8 cellular contexts compared by ENCODE assay signal in genomic region chr19:34403784-34404108, GRCh38. TPM values are rescaled to one million over a fixed set of nuclear protein-coding genes. Genes with fewer than 3 reads are reported as not detected.
A peak's percentile ranks its signal among the peaks of the same experiment; 100 is the strongest.
DNase-seq lines count a peak whose midpoint lies in the region; ATAC-seq and TF ChIP-seq lines count a peak whose summit lies in the region.

No MANE protein-coding gene starts in this region.

- DNase-seq in endothelial cell (ENCODE audit: low spot score) = no peak
- DNase-seq in psoas muscle = no peak
- DNase-seq in NCI-H2227 treated with DMSO at 0.1 percent for 48 hours (lab: John Stamatoyannopoulos, UW) = no peak
- no peak for DNase-seq in NCI-H748 treated with DMSO at 0.1 percent for 48 hours (lab: John Stamatoyannopoulos, UW)
- DNase-seq in NCI-H748 (lab: John Stamatoyannopoulos, UW; ENCODE audit: unreplicated experiment) = no peak

- peaks cover 7% of the 10 kb centered on the region for H4K20me1 ChIP-seq in KMS-11 (ENCODE audit: insufficient read depth)

- H3K9ac ChIP-seq in KMS-11 = peak overlapping the region; percentile 92

- H3K27me3 ChIP-seq in KMS-11 (ENCODE audit: insufficient read depth, low read depth) = no peaks in the 10 kb centered on the region
- H3K27me3 ChIP-seq in psoas muscle (ENCODE audit: insufficient read depth in 3 of 3, low read length in 2 of 3) = no peaks in the 10 kb centered on the region

- H3K27ac ChIP-seq in KMS-11 (peak overlapping the region; percentile 64; the same call in 1 of the 2 replicates), psoas muscle (peak overlapping the region; percentile 79)

- no peaks in the 10 kb centered on the region for H3K9me3 ChIP-seq in psoas muscle

- intact Hi-C loops in psoas muscle (cut with DNase I) = no loop called here

- H3K36me3 ChIP-seq in KMS-11 (ENCODE audit: insufficient read depth) = peaks cover 9% of the 10 kb centered on the region; the same call in 1 of the 2 replicates
- H3K36me3 ChIP-seq in psoas muscle (ENCODE audit: insufficient read depth in 1 of 2, low read depth in 1 of 2) = peaks cover 0 to 45% of the 10 kb centered on the region in 2 donors

- H2AFZ ChIP-seq in KMS-11 (ENCODE audit: low read depth) = peak overlapping the region; percentile 94

- H3K79me2 ChIP-seq in KMS-11 (ENCODE audit: insufficient read depth, low read depth) = peaks cover 40% of the 10 kb centered on the region; the same call in 1 of the 2 replicates

- H3K27me3 Mint-ChIP-seq in endothelial cell (ENCODE audit: unreplicated experiment) = no peaks in the 10 kb centered on the region

- H3K9me3 Mint-ChIP-seq in endothelial cell (ENCODE audit: unreplicated experiment) = no peaks in the 10 kb centered on the region

- H3K36me3 Mint-ChIP-seq in endothelial cell (ENCODE audit: low read depth, unreplicated experiment) = peaks cover 11% of the 10 kb centered on the region

- TF ChIP-seq CTCF in KMS-11 (conservative IDR thresholded peaks at IDR 0.05; ENCODE audit: low read depth, low read length) (no peak), endothelial cell (IDR thresholded peaks at IDR 0.05; ENCODE audit: unreplicated experiment) (no peak), psoas muscle (IDR thresholded peaks at IDR 0.05) (no peak)

- H3K27ac Mint-ChIP-seq in endothelial cell (ENCODE audit: unreplicated experiment) = no peak overlapping the region

- H3K4me1 ChIP-seq in KMS-11 (ENCODE audit: low read depth, poor library complexity, severe bottlenecking) = peaks cover 34% of the 10 kb centered on the region
- no peaks in the 10 kb centered on the region for H3K4me1 ChIP-seq in psoas muscle

- 29 to 34% (median 29%) methylated on average over 6 of the region's 6 CpGs for WGBS in psoas muscle, 3 donors

- no peaks in the 10 kb centered on the region for H3K4me1 Mint-ChIP-seq in endothelial cell (ENCODE audit: unreplicated experiment)

- no peak overlapping the region for H3K4me3 ChIP-seq in KMS-11 (IDR thresholded peaks at IDR 0.05; ENCODE audit: insufficient read depth, low read depth, low read length)
- peak overlapping the region; percentile 94 for H3K4me3 ChIP-seq in psoas muscle

- H3K4me3 Mint-ChIP-seq in endothelial cell (ENCODE audit: unreplicated experiment) = peak overlapping the region; percentile 91

- ATAC-seq in GM18909 (IDR thresholded peaks at IDR 0.05; ENCODE audit: poor library complexity, unreplicated experiment) = peak; percentile 9
- ATAC-seq in psoas muscle = no peak
- ATAC-seq in HG02588 (IDR thresholded peaks at IDR 0.05; ENCODE audit: unreplicated experiment) = no peak

- peak overlapping the region; percentile 58 for H3K4me2 ChIP-seq in KMS-11

RNA-seq across cellular contexts. Expression of gene PDCD2L, which starts 0.5 kb away (rescaled TPM):
- total RNA-seq in endothelial cell (ENCODE audit: unreplicated experiment) (10.3 TPM), psoas muscle (10 to 100 TPM; 12.3 to 21.3 (median 18.6) TPM)
- polyA plus RNA-seq in psoas muscle = 10 to 100 TPM; 13.9 to 30.2 (median 21.9) TPM

RNA-seq across cellular contexts. Expression of gene UBA2, which starts 24.4 kb away (rescaled TPM):
- total RNA-seq in endothelial cell (ENCODE audit: unreplicated experiment) (93.5 TPM), psoas muscle (100 to 1,000 TPM in 2 of 4 donors, 10 to 100 TPM in 2; 78.1 to 126 (median 106) TPM)
- 10 to 100 TPM; 65.5 to 88.5 (median 70.6) TPM for polyA plus RNA-seq in psoas muscle

RNA-seq across cellular contexts. Expression of gene GPI, which starts 38.8 kb away (rescaled TPM):
- total RNA-seq in endothelial cell (ENCODE audit: unreplicated experiment) (133 TPM), psoas muscle (100 to 1,000 TPM; 170 to 259 (median 255) TPM)
- polyA plus RNA-seq in psoas muscle = 100 to 1,000 TPM; 111 to 166 (median 125) TPM
